ENCODE assay signal across 18 cellular contexts in genomic region chr4:21986312-21986711, GRCh38. TPM values are rescaled to one million over a fixed set of nuclear protein-coding genes. Genes with fewer than 3 reads are reported as not detected.
DNase-seq lines count a peak whose midpoint lies in the region; FAIRE-seq and TF ChIP-seq lines count a peak whose summit lies in the region.
"Had no signal": no experiment of that assay in that cellular context is flagged by ENCODE, and none has a peak within 500 bp of the region (broad histone marks: within the 10 kb centered on the region; RNA-seq: fewer than 3 reads in every experiment).

No MANE protein-coding gene starts in this region.

- H3K4me3 ChIP-seq in dorsolateral prefrontal cortex = no peak overlapping the region
- H3K4me3 ChIP-seq: BLaER1 treated with 17β-estradiol and CSF1 and Interleukin-3, amounts not matched to agents 10 nM and 100 nM had no signal

- no peaks in the 10 kb centered on the region for H3K27me3 Mint-ChIP-seq in MCF 10A (ENCODE audit: insufficient read depth, unreplicated experiment)
- H3K27me3 Mint-ChIP-seq: CD4-positive, CD25-positive, alpha-beta regulatory T cell had no signal

- TF ChIP-seq CTCF in D721Med (IDR thresholded peaks at IDR 0.05; ENCODE audit: insufficient read depth, missing control alignments) (no peak), dorsolateral prefrontal cortex (IDR thresholded peaks at IDR 0.05 in 54 of 56, conservative IDR thresholded peaks at IDR 0.05 in 2 of 56; ENCODE audit: low read depth in 1 of 56, partially characterized antibody in 56 of 56) (no peak), MCF 10A (IDR thresholded peaks at IDR 0.05; ENCODE audit: unreplicated experiment) (no peak)

- CTCF ChIA-PET in MCF 10A (lab: Yijun Ruan, JAX) = no interaction called here

- H3K36me3 Mint-ChIP-seq in MCF 10A (ENCODE audit: insufficient read depth, unreplicated experiment) = no peaks in the 10 kb centered on the region
- H3K36me3 Mint-ChIP-seq: CD4-positive, CD25-positive, alpha-beta regulatory T cell had no signal

- no peaks in the 10 kb centered on the region for H3K4me1 Mint-ChIP-seq in MCF 10A (ENCODE audit: insufficient read depth, unreplicated experiment)
- H3K4me1 Mint-ChIP-seq: CD4-positive, CD25-positive, alpha-beta regulatory T cell; H9 had no signal

- POLR2A ChIA-PET in MCF 10A (lab: Yijun Ruan, JAX) = no interaction called here

- no peak overlapping the region for H3K27ac Mint-ChIP-seq in MCF 10A (ENCODE audit: low read depth, unreplicated experiment)
- H3K27ac Mint-ChIP-seq: CD4-positive, CD25-positive, alpha-beta regulatory T cell; H9 had no signal

- peaks cover 4% of the 10 kb centered on the region for H3K9me3 Mint-ChIP-seq in MCF 10A (ENCODE audit: unreplicated experiment)
- H3K9me3 Mint-ChIP-seq: H9 had no signal

- no peaks in the 10 kb centered on the region for H3K27me3 ChIP-seq in dorsolateral prefrontal cortex
- H3K27me3 ChIP-seq: BLaER1 treated with 17β-estradiol and CSF1 and Interleukin-3, amounts not matched to agents 10 nM and 100 nM had no signal

- no peak overlapping the region for H3K4me3 Mint-ChIP-seq in MCF 10A (ENCODE audit: unreplicated experiment)
- H3K4me3 Mint-ChIP-seq: H9 had no signal

- peak overlapping the region in 31 of 59 donors; percentile 6 to 79 (median 46) for H3K27ac ChIP-seq in dorsolateral prefrontal cortex
- H3K27ac ChIP-seq: BLaER1 treated with 17β-estradiol and CSF1 and Interleukin-3, amounts not matched to agents 10 nM and 100 nM had no signal

- DNase-seq in D721Med (ENCODE audit: insufficient read length, low spot score) (no peak), NCI-H446 treated with DMSO at 0.1 percent for 48 hours (lab: John Stamatoyannopoulos, UW) (peak; percentile 13), dorsolateral prefrontal cortex (peak in 6 of 10 donors; percentile 25 to 61 (median 38)), occipital lobe (lab: John Stamatoyannopoulos, UW) (peak; percentile 16), KBM-7 (no peak), ecto neural progenitor cell (ENCODE audit: low spot score) (no peak), DMS153 (lab: John Stamatoyannopoulos, UW) (no peak), MCF 10A (ENCODE audit: unreplicated experiment) (no peak)
- DNase-seq: 8988T; AML-193; CD4-positive, CD25-positive, alpha-beta regulatory T cell; GOT3; H9; IMR-90 had no signal

- intact Hi-C loops in dorsolateral prefrontal cortex (cut with DNase I) = no loop called here
- intact Hi-C loops in MCF 10A (cut with micrococcal nuclease) = no loop called here

- in situ Hi-C loops in KBM-7 (cut with MboI; ENCODE audit: low pct_unique_long_range_greater_than_20kb, low sequenced_read_pairs) = no loop called here

- BruUV-seq in MCF 10A (replicated peaks; lab: Mats Ljungman, UMichigan) = no TSS peak

- FAIRE-seq in D721Med (lab: Jason Lieb, UNC) = peak; percentile 6
- FAIRE-seq: GM12891 had no signal

RNA-seq across cellular contexts. Expression of gene KCNIP4, which starts 37.7 kb away (rescaled TPM):
- 100 to 1,000 TPM in 77 of 120 experiments, 10 to 100 TPM in 43; 30.0 to 178 (median 110) TPM for total RNA-seq in dorsolateral prefrontal cortex
- 19.8 TPM for total RNA-seq in occipital lobe
- 0.91 and 4.6 TPM in 2 replicates for total RNA-seq in MCF 10A (2022)
- total RNA-seq: CD4-positive, CD25-positive, alpha-beta regulatory T cell; Daoy; H9; HT-29; IMR-90 had no signal

Comparison
In these comparisons a context has a peak if more than half of its experiments do, and no peak if none do; other contexts are left out.
1. DNase-seq: peak in NCI-H446 treated with DMSO at 0.1 percent for 48 hours (single experiment), dorsolateral prefrontal cortex (6 of 10) and occipital lobe (single experiment); none in D721Med (single experiment), KBM-7 (single experiment), ecto neural progenitor cell (single experiment), DMS153 (single experiment) and MCF 10A (single experiment).